11 cellular contexts compared by ENCODE assay signal in genomic region chr6:100504786-100505737, GRCh38. TPM values are rescaled to one million over a fixed set of nuclear protein-coding genes. Genes with fewer than 3 reads are reported as not detected.
DNase-seq lines count a peak whose midpoint lies in the region; ATAC-seq and TF ChIP-seq lines count a peak whose summit lies in the region.
"Had no signal": no experiment of that assay in that cellular context is flagged by ENCODE, and none has a peak within 500 bp of the region (broad histone marks: within the 10 kb centered on the region; RNA-seq: fewer than 3 reads in every experiment).

No MANE protein-coding gene starts in this region.

- no peaks in the 10 kb centered on the region for H3K9me3 ChIP-seq in mammary epithelial cell (replicated peaks; ENCODE audit: insufficient read depth, low read length)
- no peaks in the 10 kb centered on the region for H3K9me3 ChIP-seq in uterus
- H3K9me3 ChIP-seq: tibial nerve had no signal

- H3K4me1 ChIP-seq in mammary epithelial cell (ENCODE audit: insufficient read depth, low read length) (peaks cover 17% of the 10 kb centered on the region), uterus (no peaks in the 10 kb centered on the region)

- dilution Hi-C loops in mammary epithelial cell (cut with HindIII; ENCODE audit: low sequenced_read_pairs): no loop called here

- peak overlapping the region; percentile 10 for H2AFZ ChIP-seq in mammary epithelial cell (ENCODE audit: low read depth, low read length)

- peak overlapping the region; percentile 37 for H3K4me2 ChIP-seq in mammary epithelial cell (ENCODE audit: insufficient read depth, low read depth, low read length)

- H3K36me3 ChIP-seq in mammary epithelial cell (ENCODE audit: insufficient read depth, low read length): peaks cover 8% of the 10 kb centered on the region
- no peaks in the 10 kb centered on the region for H3K36me3 ChIP-seq in uterus

- H4K20me1 ChIP-seq in mammary epithelial cell (ENCODE audit: insufficient read depth, low read length): no peaks in the 10 kb centered on the region

- no peak overlapping the region for H3K4me3 ChIP-seq in mammary epithelial cell (replicated peaks in 1 of 3; ENCODE audit: insufficient read depth in 1 of 3, low read depth in 2 of 3, low read length in 3 of 3)
- H3K4me3 ChIP-seq in uterus: no peak overlapping the region
- H3K4me3 ChIP-seq: tibial nerve had no signal

- H3K9ac ChIP-seq in mammary epithelial cell (ENCODE audit: insufficient read depth, low read length): no peak overlapping the region

- CTCF ChIA-PET in mammary epithelial cell (lab: Charles Lee; ENCODE audit: low non-redundant PET): no interaction called here

- TF ChIP-seq CTCF in mammary epithelial cell (conservative IDR thresholded peaks at IDR 0.05 in 1 of 2, IDR thresholded peaks at IDR 0.05 in 1 of 2; ENCODE audit: extremely low read depth in 1 of 2, insufficient read depth in 1 of 2, low read depth in 1 of 2, low read length in 2 of 2): no peak
- no peak for TF ChIP-seq CTCF in uterus (IDR thresholded peaks at IDR 0.05)

- no peaks in the 10 kb centered on the region for H3K79me2 ChIP-seq in mammary epithelial cell (ENCODE audit: insufficient read depth, low read length)

- peak; percentile 65 for ATAC-seq in HG03442 (IDR thresholded peaks at IDR 0.05; ENCODE audit: unreplicated experiment)
- no peak for ATAC-seq in GM21367 (IDR thresholded peaks at IDR 0.05; ENCODE audit: unreplicated experiment)

- intact Hi-C loops in mammary epithelial cell (cut with micrococcal nuclease) (no loop called here), uterus (cut with DNase I; ENCODE audit: low total_unique reads) (no loop called here)

- no peaks in the 10 kb centered on the region for H3K27me3 ChIP-seq in mammary epithelial cell (ENCODE audit: insufficient read depth, low read length)
- no peaks in the 10 kb centered on the region for H3K27me3 ChIP-seq in uterus
- H3K27me3 ChIP-seq: tibial nerve had no signal

- no TSS peak for BruUV-seq in mammary epithelial cell (replicated peaks; lab: Mats Ljungman, UMichigan)

- 24% methylated on average over 6 of the region's 6 CpGs for WGBS in mammary epithelial cell (ENCODE audit: low coverage, missing lambda C conversion rate)

- DNase-seq in GM04504 (ENCODE audit: low read depth) (peak; percentile 46), mammary epithelial cell (peak; percentile 64), non-pigmented ciliary epithelial cell (ENCODE audit: low read depth) (peak; percentile 63), uterus (no peak), NCI-H2107 treated with DMSO at 0.1 percent for 48 hours (lab: John Stamatoyannopoulos, UW; ENCODE audit: unreplicated experiment) (no peak), DMS79 treated with DMSO at 0.1 percent for 48 hours (lab: John Stamatoyannopoulos, UW) (no peak)
- DNase-seq: amygdala, NCI-H524 had no signal

- no peak for TF ChIP-seq POLR2A in uterus (IDR thresholded peaks at IDR 0.05)

- in situ Hi-C loops in mammary epithelial cell (cut with MboI; ENCODE audit: low sequenced_read_pairs in 2 of 2): no loop called here

- H3K27ac ChIP-seq in mammary epithelial cell (ENCODE audit: insufficient read depth, low read depth, low read length) (peak overlapping the region; percentile 36), uterus (no peak overlapping the region)
- H3K27ac ChIP-seq: tibial nerve had no signal

RNA-seq across cellular contexts. Expression of gene SIM1, which starts 40.3 kb away (rescaled TPM):
- total RNA-seq in mammary epithelial cell: under 1 TPM in 1 of 2 donors, not detected in 1; under 0.01 TPM
- not detected for polyA plus RNA-seq in mammary epithelial cell
- polyA minus RNA-seq in mammary epithelial cell: not detected
- total RNA-seq in uterus: under 1 TPM in 1 of 4 donors, not detected in 3; under 0.01 TPM
- total RNA-seq: tibial nerve had no signal

Comparison
In these comparisons a context has a peak if more than half of its experiments do, and no peak if none do; other contexts are left out.
1. DNase-seq: peak in GM04504 (single experiment), mammary epithelial cell (single experiment) and non-pigmented ciliary epithelial cell (single experiment); none in uterus (0 of 2), NCI-H2107 treated with DMSO at 0.1 percent for 48 hours (single experiment) and DMS79 treated with DMSO at 0.1 percent for 48 hours (single experiment).